In the genomic region with DNA sequence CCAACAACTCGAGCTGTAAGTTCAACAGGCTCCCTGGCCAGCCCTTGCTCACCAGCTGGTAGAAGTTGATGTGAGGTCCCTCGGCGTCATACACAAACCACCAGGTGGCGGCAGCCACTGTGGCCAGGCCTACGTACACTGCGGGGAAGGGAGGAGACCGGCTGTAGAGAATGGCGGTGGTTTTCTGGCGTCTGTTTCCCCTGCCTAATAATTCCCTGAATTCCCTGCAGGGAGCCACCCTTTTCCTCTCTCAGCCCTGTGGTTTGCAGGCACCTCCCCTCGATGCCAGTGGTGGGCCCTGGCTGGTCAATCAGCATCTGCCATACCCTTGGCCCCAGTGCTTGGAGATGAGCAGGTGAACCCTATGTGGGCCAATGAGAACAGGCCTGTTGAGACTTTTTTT, we compare ENCODE assay signal across 8 cellular contexts. TPM values are rescaled to one million over a fixed set of nuclear protein-coding genes. Genes with fewer than 3 reads are reported as not detected.
DNase-seq lines count a peak whose midpoint lies in the region; ATAC-seq and TF ChIP-seq lines count a peak whose summit lies in the region.

No MANE protein-coding gene starts in this region.

- H2BK20ac ChIP-seq in H9 (ENCODE audit: low read depth, low read length, poor library complexity, severe bottlenecking) = no peak overlapping the region

- H3K14ac ChIP-seq in H9 (ENCODE audit: insufficient read depth, low read length) = no peak overlapping the region

- DNase-seq in CD14-positive monocyte (ENCODE audit: low spot score) (peak; percentile 78), H9 (peak; percentile 96), chondrocyte (ENCODE audit: low spot score) (no peak), upper lobe of left lung (peak; percentile 83)

- no peak overlapping the region for H3K4ac ChIP-seq in H9 (ENCODE audit: low read depth, low read length)

- H3K4me1 ChIP-seq in H9 (ENCODE audit: insufficient read depth, low read length) (no peaks in the 10 kb centered on the region), liver (ENCODE audit: control insufficient read depth in 4 of 4, insufficient read depth in 4 of 4, low read length in 3 of 4) (no peaks in the 10 kb centered on the region), upper lobe of left lung (peaks cover 0 to 9% (median 0%) of the 10 kb centered on the region in 4 donors)

- no CpG with 5 or more reads among the region's 10 CpGs for WGBS in H9 (ENCODE audit: extremely low coverage, insufficient read length, low lambda C conversion rate)
- 6% methylated on average over 10 of the region's 10 CpGs for WGBS in liver
- WGBS in upper lobe of left lung, 2 donors = 18 to 25% methylated on average over 5 to 10 of the region's 10 CpGs

- H3K23ac ChIP-seq in H9 (ENCODE audit: insufficient read length, low read depth, low read length) = no peak overlapping the region

- no peaks in the 10 kb centered on the region for H3K23me2 ChIP-seq in H9 (ENCODE audit: insufficient read length, low read depth, low read length, poor library complexity, severe bottlenecking)

- H3K4me3 Mint-ChIP-seq in CD14-positive monocyte (no peak overlapping the region), H9 (no peak overlapping the region; a peak in 1 of 5 replicates), chondrocyte (ENCODE audit: unreplicated experiment) (no peak overlapping the region)

- H2BK15ac ChIP-seq in H9 (ENCODE audit: low read depth, low read length) = no peak overlapping the region

- H3K56ac ChIP-seq in H9 (ENCODE audit: insufficient read length, low read depth, low read length) = no peak overlapping the region

- no peak overlapping the region for H2BK120ac ChIP-seq in H9 (ENCODE audit: low read depth, low read length, poor library complexity, severe bottlenecking)

- H3K4me1 Mint-ChIP-seq in CD14-positive monocyte (no peaks in the 10 kb centered on the region), H9 (peaks cover 0 to 4% of the 10 kb centered on the region in 2 experiments; a peak in 2 of 4 replicates), chondrocyte (ENCODE audit: low read depth) (peaks cover 6% of the 10 kb centered on the region)

- H3K18ac ChIP-seq in H9 (ENCODE audit: insufficient read length, low read depth, low read length) = no peak overlapping the region

- H4K20me1 ChIP-seq in H9 (ENCODE audit: control insufficient read depth, insufficient read depth, insufficient read length) = no peaks in the 10 kb centered on the region

- H3K27ac Mint-ChIP-seq in CD14-positive monocyte (peak overlapping the region in 4 of 7 donors; percentile 32 to 70 (median 51)), H9 (peak overlapping the region in 2 of 3 experiments; percentile 44 to 77; a peak in 2 of 7 replicates), chondrocyte (ENCODE audit: unreplicated experiment) (no peak overlapping the region)

- no peak overlapping the region for H2BK5ac ChIP-seq in H9 (ENCODE audit: insufficient read length, low read length)

- no peak overlapping the region for H3K27ac ChIP-seq in H9 (ENCODE audit: insufficient read length, low read depth, low read length)
- no peak overlapping the region for H3K27ac ChIP-seq in liver (ENCODE audit: low read depth in 1 of 2, low read length in 2 of 2)
- no peak overlapping the region for H3K27ac ChIP-seq in upper lobe of left lung

- H3K79me2 ChIP-seq in H9 (ENCODE audit: insufficient read depth, low read length) = no peaks in the 10 kb centered on the region

- H3K9me3 Mint-ChIP-seq in CD14-positive monocyte (peaks cover 0 to 2% (median 0%) of the 10 kb centered on the region in 7 donors), H9 (no peaks in the 10 kb centered on the region), chondrocyte (ENCODE audit: low read depth) (no peaks in the 10 kb centered on the region)

- TF ChIP-seq CTCF in CD14-positive monocyte (IDR thresholded peaks at IDR 0.05) (peak; percentile 63), H9 (conservative IDR thresholded peaks at IDR 0.05) (peak; percentile 86), chondrocyte (IDR thresholded peaks at IDR 0.05) (peak; percentile 81), liver (IDR thresholded peaks at IDR 0.05; ENCODE audit: low read depth, low read length, missing input control) (peak; percentile 84), upper lobe of left lung (IDR thresholded peaks at IDR 0.05) (peak; percentile 53 to 89 (median 76))

- TF ChIP-seq POLR2A in upper lobe of left lung (IDR thresholded peaks at IDR 0.05) = no peak

- H3K27me3 Mint-ChIP-seq in CD14-positive monocyte (ENCODE audit: low read depth in 3 of 3) = no peaks in the 10 kb centered on the region
- H3K27me3 Mint-ChIP-seq in H9 (ENCODE audit: low read depth) = no peaks in the 10 kb centered on the region
- no peaks in the 10 kb centered on the region for H3K27me3 Mint-ChIP-seq in chondrocyte (ENCODE audit: low read depth)

- H4K8ac ChIP-seq in H9 (replicated peaks; ENCODE audit: insufficient read length, low read depth, low read length) = no peak overlapping the region

- ATAC-seq in upper lobe of left lung (ENCODE audit: low FRiP score in 2 of 2) = peak; percentile 69 to 87
- ATAC-seq in GM19452 (IDR thresholded peaks at IDR 0.05; ENCODE audit: unreplicated experiment) = no peak
- ATAC-seq in HG03175 (IDR thresholded peaks at IDR 0.05; ENCODE audit: unreplicated experiment) = no peak

- no peak overlapping the region for H3K4me2 ChIP-seq in H9 (ENCODE audit: insufficient read depth, insufficient read length, low read length)

- H3K79me1 ChIP-seq in H9 (ENCODE audit: insufficient read depth, low read depth, low read length, poor library complexity, severe bottlenecking) = no peaks in the 10 kb centered on the region

- no peak for TF ChIP-seq EP300 in upper lobe of left lung (IDR thresholded peaks at IDR 0.05)

- H3K27me3 ChIP-seq in H9 (ENCODE audit: insufficient read depth, low read length) = no peaks in the 10 kb centered on the region
- H3K27me3 ChIP-seq in liver (ENCODE audit: control insufficient read depth in 4 of 4, insufficient read depth in 4 of 4, low read length in 3 of 4) = no peaks in the 10 kb centered on the region
- H3K27me3 ChIP-seq in upper lobe of left lung = no peaks in the 10 kb centered on the region

- no peak overlapping the region for H2BK12ac ChIP-seq in H9 (ENCODE audit: insufficient read length, low read depth, low read length)

- H3T11ph ChIP-seq in H9 (ENCODE audit: low read length) = no peak overlapping the region

- H3K9ac ChIP-seq in H9 (ENCODE audit: extremely low read depth, insufficient read length, low read length) (no peak overlapping the region), liver (ENCODE audit: low read depth in 1 of 2, low read length in 2 of 2) (no peak overlapping the region)

- no peak overlapping the region for H2AK5ac ChIP-seq in H9 (ENCODE audit: insufficient read length, low read length)

- H3K36me3 Mint-ChIP-seq in CD14-positive monocyte (peaks cover 59 to 98% of the 10 kb centered on the region in 2 donors), H9 (ENCODE audit: insufficient read depth in 1 of 3, low read depth in 3 of 3) (peaks cover 9 to 25% (median 21%) of the 10 kb centered on the region in 3 experiments; a peak in 6 of 7 replicates), chondrocyte (ENCODE audit: low read depth) (peaks cover 3% of the 10 kb centered on the region)

- peak; percentile 92 to 93 for TF ChIP-seq RAD21 in liver (IDR thresholded peaks at IDR 0.05)

- H4K91ac ChIP-seq in H9 (ENCODE audit: insufficient read length, low read depth, low read length) = no peak overlapping the region

- H3K36me3 ChIP-seq in liver (ENCODE audit: control insufficient read depth in 4 of 4, insufficient read depth in 3 of 4, low read depth in 1 of 4, low read length in 3 of 4) (peaks cover 0 to 2% (median 0%) of the 10 kb centered on the region in 4 donors), upper lobe of left lung (peaks cover 0 to 49% (median 26%) of the 10 kb centered on the region in 4 donors)

- intact Hi-C loops in CD14-positive monocyte (cut with micrococcal nuclease) = loop anchor here in 1 of 2 donors (2.0 kb wide), 1 partner anchor 70 kb away; no protein-coding TSS in a partner anchor

- H3K9me3 ChIP-seq in H9 (ENCODE audit: control insufficient read depth, low read depth, low read length) (no peaks in the 10 kb centered on the region), liver (ENCODE audit: control insufficient read depth in 4 of 4, low read length in 3 of 4) (no peaks in the 10 kb centered on the region), upper lobe of left lung (no peaks in the 10 kb centered on the region)

- no peak overlapping the region for H4K5ac ChIP-seq in H9 (ENCODE audit: insufficient read length, low read depth, low read length)

- no peak overlapping the region for H2AFZ ChIP-seq in H9 (ENCODE audit: low read length)

- H3K4me3 ChIP-seq in liver (ENCODE audit: low read depth in 1 of 3, low read length in 3 of 3) (no peak overlapping the region), upper lobe of left lung (no peak overlapping the region)

TF ChIP-seq in PFSK-1, 5 proteins besides CTCF, POLR2A, EP300 and RAD21:
- TF ChIP-seq POLR2AphosphoS5 (IDR thresholded peaks at IDR 0.05; ENCODE audit: low read depth, low read length) = no peak
- TF ChIP-seq FOXP2 (optimal IDR thresholded peaks at IDR 0.05; ENCODE audit: borderline replicate concordance, extremely low read depth, extremely low read length, insufficient read depth) = peak; percentile 80

TF ChIP-seq in liver, 16 proteins besides CTCF, POLR2A, EP300 and RAD21:
- TF ChIP-seq NR2F2 (IDR thresholded peaks at IDR 0.05) (no peak), HNF4A (conservative IDR thresholded peaks at IDR 0.05) (peak in 1 of 2 donors; percentile 11), TAF1 (conservative IDR thresholded peaks at IDR 0.05) (no peak)

RNA-seq across cellular contexts. Expression of a gene that starts 18.9 kb away (rescaled TPM):
- polyA plus RNA-seq in CD14-positive monocyte (10 to 100 TPM; 22.9 to 33.8 TPM), liver (under 1 TPM; 0.44 to 0.53 TPM)
- total RNA-seq in H9 (2021) (0.09 TPM in 1 of 2 replicates, not detected in the other), chondrocyte (not detected in 3 replicates), liver (1 to 10 TPM in 1 of 2 donors, under 1 TPM in 1; 0.75 to 5.2 TPM), upper lobe of left lung (10 to 100 TPM in 2 of 6 donors, 1 to 10 TPM in 4; 3.7 to 29.9 (median 9.4) TPM)
- polyA plus RNA-seq in PFSK-1 (2012; ENCODE audit: insufficient read length, low read depth) = 0.24 TPM

RNA-seq across cellular contexts. Expression of a gene that starts 29.1 kb away (rescaled TPM):
- polyA plus RNA-seq in CD14-positive monocyte (1 to 10 TPM; 6.9 to 9.5 TPM), liver (1 to 10 TPM; 1.4 to 1.8 TPM)
- total RNA-seq in H9 (2021) (13.3 and 14.6 TPM in 2 replicates), chondrocyte (0.53 to 1.7 TPM (median 1.5 TPM) in 3 replicates), liver (10 to 100 TPM in 1 of 2 donors, 1 to 10 TPM in 1; 4.6 to 17.1 TPM), upper lobe of left lung (10 to 100 TPM; 27.9 to 82.8 (median 41.4) TPM)
- 0.45 TPM for polyA plus RNA-seq in PFSK-1 (2012; ENCODE audit: insufficient read length, low read depth)

RNA-seq across cellular contexts. Expression of a gene that starts 42.3 kb away (rescaled TPM):
- polyA plus RNA-seq in CD14-positive monocyte = 1 to 10 TPM in 1 of 2 donors, under 1 TPM in 1; 0.74 to 1.5 TPM
- 6.4 and 6.7 TPM in 2 replicates for total RNA-seq in H9 (2021)
- 24.2 TPM for polyA plus RNA-seq in PFSK-1 (2012; ENCODE audit: insufficient read length, low read depth)
- total RNA-seq in chondrocyte = 5.0 to 8.0 TPM (median 5.1 TPM) in 3 replicates
- under 1 TPM; 0.51 to 0.67 TPM for total RNA-seq in liver
- polyA plus RNA-seq in liver = under 1 TPM; 0.24 to 0.48 TPM
- 10 to 100 TPM in 4 of 6 donors, 1 to 10 TPM in 2; 4.9 to 23.0 (median 11.0) TPM for total RNA-seq in upper lobe of left lung

Comparison
In these comparisons a context has a peak if more than half of its experiments do, and no peak if none do; other contexts are left out.
1. ATAC-seq: peak in upper lobe of left lung (2 of 2); none in GM19452 (single experiment) and HG03175 (single experiment).
2. Peak in every context shown above with its lines, with median percentiles within 50 percentile points of each other: CTCF ChIP-seq.